In genomic region chr3:134291300-134292254, GRCh38 we compare ENCODE assay signal across 9 cellular contexts. TPM values are rescaled to one million over a fixed set of nuclear protein-coding genes. Genes with fewer than 3 reads are reported as not detected.
DNase-seq lines count a peak whose midpoint lies in the region; ATAC-seq and TF ChIP-seq lines count a peak whose summit lies in the region.
"Had no signal": no experiment of that assay in that cellular context is flagged by ENCODE, and none has a peak within 500 bp of the region (broad histone marks: within the 10 kb centered on the region; RNA-seq: fewer than 3 reads in every experiment).

No MANE protein-coding gene starts in this region.

- peak overlapping the region; percentile 45 to 84; a peak in 3 of 4 replicates for H3K27ac ChIP-seq in SK-N-SH (ENCODE audit: low read depth in 2 of 2, low read length in 1 of 2)
- H3K27ac ChIP-seq in cardiac muscle cell: peak overlapping the region; percentile 73
- peak overlapping the region; percentile 74 for H3K27ac ChIP-seq in rectal smooth muscle tissue (ENCODE audit: low read depth, low read length)

- no peaks in the 10 kb centered on the region for H3F3A ChIP-seq in SK-N-SH (replicated peaks; ENCODE audit: insufficient read depth)

- no peak overlapping the region for H3K9ac ChIP-seq in SK-N-SH
- no peak overlapping the region for H3K9ac ChIP-seq in rectal smooth muscle tissue (ENCODE audit: low read length)

- CTCF ChIA-PET in SK-N-SH (lab: Yijun Ruan, JAX): no interaction called here

- peak; percentile 72 for DNase-seq in GM03348 (ENCODE audit: low spot score)
- DNase-seq in SK-N-SH: no peak
- peak in 1 of 2 donors; percentile 94 for DNase-seq in cardiac muscle cell (ENCODE audit: low read depth in 1 of 2, low spot score in 1 of 2)
- no peak for DNase-seq in 8988T
- DNase-seq in H7: no peak
- DNase-seq: T1000 had no signal

- H3K4me3 ChIP-seq in SK-N-SH (ENCODE audit: low read depth in 2 of 2, low read length in 1 of 2): no peak overlapping the region
- no peak overlapping the region for H3K4me3 ChIP-seq in cardiac muscle cell
- H3K4me3 ChIP-seq in rectal smooth muscle tissue (ENCODE audit: low read length): no peak overlapping the region
- no peak overlapping the region for H3K4me3 ChIP-seq in H7 (ENCODE audit: insufficient read depth, low read depth, low read length)

- ATAC-seq in HG03025 (IDR thresholded peaks at IDR 0.05; ENCODE audit: low FRiP score, unreplicated experiment): no peak
- no peak for ATAC-seq in GM19324 (IDR thresholded peaks at IDR 0.05; ENCODE audit: low FRiP score, unreplicated experiment)

- TF ChIP-seq RAD21 in SK-N-SH (IDR thresholded peaks at IDR 0.05; ENCODE audit: low read length): no peak

- H3K4me1 ChIP-seq in SK-N-SH (ENCODE audit: control insufficient read depth in 1 of 2, insufficient read depth in 2 of 2, low read depth in 1 of 2, low read length in 1 of 2) (peaks cover 4 to 10% of the 10 kb centered on the region in 2 experiments; a peak in 1 of 4 replicates), cardiac muscle cell (ENCODE audit: low read depth) (peaks cover 6% of the 10 kb centered on the region), rectal smooth muscle tissue (ENCODE audit: control insufficient read depth, insufficient read depth, low read length) (peaks cover 9% of the 10 kb centered on the region)

- 0 out of 4 replicates have a peak, but pooled peaks of 1 of the 2 experiments have one; percentile 14 for TF ChIP-seq EP300 in SK-N-SH (IDR thresholded peaks at IDR 0.05; ENCODE audit: borderline replicate concordance in 1 of 2, low read depth in 1 of 2, low read length in 1 of 2)

- no peaks in the 10 kb centered on the region for H3K79me2 ChIP-seq in SK-N-SH (ENCODE audit: insufficient read depth)

- no peaks in the 10 kb centered on the region for H3K9me2 ChIP-seq in SK-N-SH

- no peaks in the 10 kb centered on the region for H4K20me1 ChIP-seq in SK-N-SH (ENCODE audit: insufficient read depth)

- no peaks in the 10 kb centered on the region for H3K27me3 ChIP-seq in SK-N-SH (ENCODE audit: insufficient read depth)
- no peaks in the 10 kb centered on the region for H3K27me3 ChIP-seq in cardiac muscle cell
- H3K27me3 ChIP-seq in rectal smooth muscle tissue (ENCODE audit: control insufficient read depth, insufficient read depth, low read length): no peaks in the 10 kb centered on the region
- no peaks in the 10 kb centered on the region for H3K27me3 ChIP-seq in H7 (ENCODE audit: control insufficient read depth, insufficient read depth, low read length)

- H2AFZ ChIP-seq in SK-N-SH (ENCODE audit: low read depth): peak overlapping the region; percentile 69

- POLR2A ChIA-PET in SK-N-SH (lab: Yijun Ruan, JAX): no interaction called here

- H3K9me3 ChIP-seq in SK-N-SH (peaks cover 11% of the 10 kb centered on the region; the same call in 1 of the 2 replicates), cardiac muscle cell (ENCODE audit: low read depth) (no peaks in the 10 kb centered on the region)

- 55% methylated on average over 4 of the region's 4 CpGs for WGBS in SK-N-SH (ENCODE audit: low lambda C conversion rate)

- H3K36me3 ChIP-seq in SK-N-SH (replicated peaks in 1 of 2; ENCODE audit: control insufficient read depth in 1 of 2, insufficient read depth in 2 of 2, low read length in 1 of 2): no peaks in the 10 kb centered on the region
- no peaks in the 10 kb centered on the region for H3K36me3 ChIP-seq in cardiac muscle cell
- no peaks in the 10 kb centered on the region for H3K36me3 ChIP-seq in rectal smooth muscle tissue (ENCODE audit: control insufficient read depth, insufficient read depth, low read length)
- no peaks in the 10 kb centered on the region for H3K36me3 ChIP-seq in H7 (replicated peaks; ENCODE audit: control insufficient read depth, insufficient read depth, low read length)

- no peak overlapping the region; the same call in 1 of the 2 replicates for H3K4me2 ChIP-seq in SK-N-SH

- TF ChIP-seq CTCF in SK-N-SH (IDR thresholded peaks at IDR 0.05): no peak
- TF ChIP-seq CTCF in cardiac muscle cell (IDR thresholded peaks at IDR 0.05; ENCODE audit: low read depth, low read length): no peak

TF ChIP-seq in SK-N-SH, 30 proteins besides CTCF, POLR2A, EP300 and RAD21:
- 0 out of 2 replicates have a peak, but pooled peaks have one; percentile 9 for TF ChIP-seq GABPA (IDR thresholded peaks at IDR 0.05; ENCODE audit: low read depth)
- TF ChIP-seq PBX3 (IDR thresholded peaks at IDR 0.05): peak; percentile 25; the same call in 1 of the 2 replicates
- TF ChIP-seq CHD2 (IDR thresholded peaks at IDR 0.05; ENCODE audit: low read length, partially characterized antibody): no peak
- TF ChIP-seq JUND (IDR thresholded peaks at IDR 0.05): no peak; the same call in 1 of the 2 replicates
- peak; percentile 85 for TF ChIP-seq NFIC (IDR thresholded peaks at IDR 0.05; ENCODE audit: borderline replicate concordance)
- TF ChIP-seq FOXJ3 (CRISPR knock-in tag; IDR thresholded peaks at IDR 0.05): no peak
- no peak for TF ChIP-seq NRF1 (IDR thresholded peaks at IDR 0.05; ENCODE audit: low read depth, low read length)
- TF ChIP-seq USF2 (IDR thresholded peaks at IDR 0.05; ENCODE audit: borderline replicate concordance, low read depth, low read length): no peak
- TF ChIP-seq REST (IDR thresholded peaks at IDR 0.05; ENCODE audit: low read depth, low read length): no peak
- TF ChIP-seq MAX (IDR thresholded peaks at IDR 0.05; ENCODE audit: low read depth): 0 out of 2 replicates have a peak, but pooled peaks have one; percentile 30
- TF ChIP-seq EZH2phosphoT487 (IDR thresholded peaks at IDR 0.05; ENCODE audit: borderline replicate concordance, low read depth): no peak
- TF ChIP-seq TCF12 (IDR thresholded peaks at IDR 0.05): peak; percentile 63

RNA-seq across cellular contexts. Expression of gene RYK, which starts 40.9 kb away (rescaled TPM):
- polyA plus RNA-seq in SK-N-SH (2012; rRNA removed) (25.9 and 36.2 TPM in 2 replicates), cardiac muscle cell (61.8 and 75.5 TPM in 2 replicates)
- polyA plus RNA-seq in SK-N-SH (2012; cell fraction: cytosol; rRNA removed): 32.7 and 34.4 TPM in 2 replicates
- polyA plus RNA-seq in SK-N-SH (2012; cell fraction: nucleus; rRNA removed): 20.1 and 54.3 TPM in 2 replicates
- 65.9 and 73.3 TPM in 2 replicates for total RNA-seq in cardiac muscle cell
- total RNA-seq in H7 (2014; rRNA removed; shearing (Covaris generic)): 74.7 and 79.2 TPM in 2 replicates
